ENCODE assay signal across 1 cellular context in the genomic region with DNA sequence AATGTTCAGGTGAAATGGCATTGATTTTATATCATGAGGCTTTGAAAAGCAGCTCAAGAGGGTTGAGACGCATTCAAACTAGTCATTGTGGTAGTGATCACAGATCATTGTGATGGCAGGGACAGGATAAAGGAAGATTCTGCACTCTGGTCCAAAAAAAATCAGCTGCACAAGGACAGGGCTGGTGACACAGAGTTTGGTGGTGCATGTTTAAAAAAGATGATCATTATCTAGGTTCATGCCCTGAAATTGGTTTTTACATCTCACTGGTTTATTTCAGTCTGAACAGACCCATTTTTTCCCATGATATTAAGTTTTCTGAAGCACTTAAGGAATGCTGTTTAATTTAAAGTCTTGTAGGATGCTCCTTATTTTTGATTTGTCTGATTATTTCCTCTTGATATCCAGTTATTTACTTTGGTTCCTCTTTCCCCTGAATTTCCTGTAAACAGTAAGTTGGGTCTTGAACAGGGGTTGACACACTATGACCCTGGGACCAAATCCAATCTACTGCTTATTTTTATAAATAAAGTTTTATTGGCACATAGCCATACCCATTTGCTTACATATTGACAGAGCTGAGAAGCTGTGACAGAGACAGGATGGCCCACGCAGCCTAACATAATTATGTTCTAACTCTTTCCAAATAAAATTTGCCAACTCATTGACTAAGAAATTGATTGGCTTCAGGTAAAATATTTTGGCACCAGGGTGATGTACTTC.
A peak's percentile ranks its signal among the peaks of the same experiment; 100 is the strongest.
TF ChIP-seq lines count a peak whose summit lies in the region.

No MANE protein-coding gene starts in this region.

TF ChIP-seq in K562, 482 proteins besides CTCF, POLR2A, EP300 and RAD21 (continued from another document):
- TF ChIP-seq, protein P1, sequence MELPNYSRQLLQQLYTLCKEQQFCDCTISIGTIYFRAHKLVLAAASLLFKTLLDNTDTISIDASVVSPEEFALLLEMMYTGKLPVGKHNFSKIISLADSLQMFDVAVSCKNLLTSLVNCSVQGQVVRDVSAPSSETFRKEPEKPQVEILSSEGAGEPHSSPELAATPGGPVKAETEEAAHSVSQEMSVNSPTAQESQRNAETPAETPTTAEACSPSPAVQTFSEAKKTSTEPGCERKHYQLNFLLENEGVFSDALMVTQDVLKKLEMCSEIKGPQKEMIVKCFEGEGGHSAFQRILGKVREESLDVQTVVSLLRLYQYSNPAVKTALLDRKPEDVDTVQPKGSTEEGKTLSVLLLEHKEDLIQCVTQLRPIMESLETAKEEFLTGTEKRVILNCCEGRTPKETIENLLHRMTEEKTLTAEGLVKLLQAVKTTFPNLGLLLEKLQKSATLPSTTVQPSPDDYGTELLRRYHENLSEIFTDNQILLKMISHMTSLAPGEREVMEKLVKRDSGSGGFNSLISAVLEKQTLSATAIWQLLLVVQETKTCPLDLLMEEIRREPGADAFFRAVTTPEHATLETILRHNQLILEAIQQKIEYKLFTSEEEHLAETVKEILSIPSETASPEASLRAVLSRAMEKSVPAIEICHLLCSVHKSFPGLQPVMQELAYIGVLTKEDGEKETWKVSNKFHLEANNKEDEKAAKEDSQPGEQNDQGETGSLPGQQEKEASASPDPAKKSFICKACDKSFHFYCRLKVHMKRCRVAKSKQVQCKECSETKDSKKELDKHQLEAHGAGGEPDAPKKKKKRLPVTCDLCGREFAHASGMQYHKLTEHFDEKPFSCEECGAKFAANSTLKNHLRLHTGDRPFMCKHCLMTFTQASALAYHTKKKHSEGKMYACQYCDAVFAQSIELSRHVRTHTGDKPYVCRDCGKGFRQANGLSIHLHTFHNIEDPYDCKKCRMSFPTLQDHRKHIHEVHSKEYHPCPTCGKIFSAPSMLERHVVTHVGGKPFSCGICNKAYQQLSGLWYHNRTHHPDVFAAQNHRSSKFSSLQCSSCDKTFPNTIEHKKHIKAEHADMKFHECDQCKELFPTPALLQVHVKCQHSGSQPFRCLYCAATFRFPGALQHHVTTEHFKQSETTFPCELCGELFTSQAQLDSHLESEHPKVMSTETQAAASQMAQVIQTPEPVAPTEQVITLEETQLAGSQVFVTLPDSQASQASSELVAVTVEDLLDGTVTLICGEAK (IDR thresholded peaks at IDR 0.05), result peak; percentile 91
- TF ChIP-seq, protein P1 (CRISPR knock-in tag; IDR thresholded peaks at IDR 0.05), result no peak
- TF ChIP-seq KAT7 (CRISPR knock-in tag; IDR thresholded peaks at IDR 0.05; ENCODE audit: borderline replicate concordance) (no peak), MECOM (CRISPR knock-in tag; IDR thresholded peaks at IDR 0.05) (no peak)
